In the genomic region with DNA sequence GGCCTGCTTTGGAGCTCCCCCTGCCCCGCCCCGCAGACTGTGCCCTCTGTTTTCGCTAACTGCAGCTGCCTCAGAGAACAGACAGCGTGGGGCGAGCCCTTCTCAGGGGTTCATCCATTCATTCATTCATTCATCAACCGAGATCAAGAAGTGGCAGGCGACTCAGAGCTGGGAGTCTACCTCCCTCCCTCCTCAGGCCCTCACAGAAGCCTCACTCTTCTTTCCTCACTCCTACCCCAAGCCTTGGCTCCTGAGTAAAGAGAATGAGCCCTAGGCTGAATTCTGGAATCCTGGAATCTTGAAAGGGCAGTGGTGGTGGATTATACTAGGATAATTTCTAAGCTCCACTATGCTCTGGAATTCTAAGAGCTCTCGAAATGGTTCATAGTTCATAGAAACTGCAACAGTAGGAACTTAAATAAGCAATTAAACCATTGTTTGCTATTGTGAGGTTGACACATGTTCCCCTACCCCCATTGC, we compare ENCODE assay signal across 9 cellular contexts. TPM values are rescaled to one million over a fixed set of nuclear protein-coding genes. Genes with fewer than 3 reads are reported as not detected.
A peak's percentile ranks its signal among the peaks of the same experiment; 100 is the strongest.
DNase-seq lines count a peak whose midpoint lies in the region; ATAC-seq and TF ChIP-seq lines count a peak whose summit lies in the region.
"Had no signal": no experiment of that assay in that cellular context is flagged by ENCODE, and none has a peak within 500 bp of the region (broad histone marks: within the 10 kb centered on the region; RNA-seq: fewer than 3 reads in every experiment).

No MANE protein-coding gene starts in this region.

- peaks cover 0 to 30% of the 10 kb centered on the region in 2 donors for H3K27me3 ChIP-seq in breast epithelium

- no TSS peak for BruUV-seq in Calu3 (replicated peaks; lab: Mats Ljungman, UMichigan)

- H3K36me3 Mint-ChIP-seq in Calu3 (ENCODE audit: insufficient read depth, unreplicated experiment) (peaks cover 12% of the 10 kb centered on the region), nephron (ENCODE audit: low read depth) (no peaks in the 10 kb centered on the region)

- H3K27me3 Mint-ChIP-seq in Calu3 (ENCODE audit: unreplicated experiment) = peaks cover 84% of the 10 kb centered on the region
- H3K27me3 Mint-ChIP-seq in nephron (ENCODE audit: low read depth) = peaks cover 95% of the 10 kb centered on the region

- intact Hi-C loops in Calu3 (cut with micrococcal nuclease; ENCODE audit: unreplicated experiment) (loop anchor here (5.0 kb wide), 2 partner anchors 290 to 430 kb away; partner anchors contain the start of gene SLC35B1), breast epithelium (cut with DNase I; ENCODE audit: low total_unique reads) (loop anchor here (10.0 kb wide), 1 partner anchor 442 kb away; no protein-coding TSS in a partner anchor)

- H3K4me3 Mint-ChIP-seq in Calu3 (ENCODE audit: low read depth, unreplicated experiment) (peak overlapping the region; percentile 57), nephron (peak overlapping the region; percentile 71 to 72 (median 71))
- H3K4me3 Mint-ChIP-seq: activated CD4-positive, alpha-beta memory T cell treated with anti-CD3 and anti-CD28 coated beads, Interleukin-2, amount 10 ng/mL, durations not matched to agents 7 days and 5 days had no signal

- CTCF ChIA-PET in Calu3 (lab: Charles Lee) = interaction anchor here (0.8 to 5.9 kb wide), 23 partner anchors 11 to 428 kb away, joined by 3 to 123 read pairs (median 5); partner anchors contain the start of genes ITGA3 and KAT7

- TF ChIP-seq CTCF in Calu3 (IDR thresholded peaks at IDR 0.05; ENCODE audit: unreplicated experiment) (no peak), breast epithelium (IDR thresholded peaks at IDR 0.05) (no peak), nephron (IDR thresholded peaks at IDR 0.05; ENCODE audit: unreplicated experiment in 3 of 3) (no peak)

- ATAC-seq in HG03108 (IDR thresholded peaks at IDR 0.05; ENCODE audit: unreplicated experiment) = no peak

- H3K4me1 ChIP-seq in breast epithelium = peaks cover 0 to 9% of the 10 kb centered on the region in 2 donors

- H3K36me3 ChIP-seq in breast epithelium = no peaks in the 10 kb centered on the region

- H3K9me3 Mint-ChIP-seq in Calu3 (ENCODE audit: low read depth, unreplicated experiment) (no peaks in the 10 kb centered on the region), nephron (no peaks in the 10 kb centered on the region)
- H3K9me3 Mint-ChIP-seq: activated CD4-positive, alpha-beta memory T cell treated with anti-CD3 and anti-CD28 coated beads, Interleukin-2, amount 10 ng/mL, durations not matched to agents 7 days and 5 days had no signal

- no peak for DNase-seq in Calu3
- DNase-seq in Jurkat, Clone E6-1 (ENCODE audit: low read depth, low spot score) = no peak
- no peak for DNase-seq in breast epithelium (ENCODE audit: low spot score in 2 of 2)
- no peak for DNase-seq in HPDE6-E6E7 (ENCODE audit: extremely low spot score)
- no peak for DNase-seq in NCI-H1092 (lab: John Stamatoyannopoulos, UW)
- no peak for DNase-seq in NOMO-1 treated with DMSO at 0.1 percent for 48 hours (lab: John Stamatoyannopoulos, UW; ENCODE audit: unreplicated experiment)

- H3K27ac ChIP-seq in breast epithelium = peak overlapping the region in 1 of 2 donors; percentile 6

- H3K4me3 ChIP-seq in Jurkat, Clone E6-1 (ENCODE audit: low read length) = peak overlapping the region; percentile 44; the same call in 1 of the 2 replicates
- peak overlapping the region; percentile 10 to 64 (median 46) for H3K4me3 ChIP-seq in breast epithelium

- H3K27ac Mint-ChIP-seq in Calu3 (ENCODE audit: unreplicated experiment) (no peak overlapping the region), nephron (no peak overlapping the region)
- H3K27ac Mint-ChIP-seq: activated CD4-positive, alpha-beta memory T cell treated with anti-CD3 and anti-CD28 coated beads, Interleukin-2, amount 10 ng/mL, durations not matched to agents 7 days and 5 days had no signal

- no peaks in the 10 kb centered on the region for H3K9me3 ChIP-seq in breast epithelium

- no peak for TF ChIP-seq POLR2A in breast epithelium (IDR thresholded peaks at IDR 0.05)

- H3K4me1 Mint-ChIP-seq in Calu3 (ENCODE audit: low read depth, unreplicated experiment) (peaks cover 33% of the 10 kb centered on the region), nephron (peaks cover 18% of the 10 kb centered on the region)

RNA-seq across cellular contexts. Expression of gene DLX3, which starts 2.3 kb away (rescaled TPM):
- not detected in 2 replicates for total RNA-seq in Calu3 (2022)
- polyA plus RNA-seq in Jurkat, Clone E6-1 (2012; ENCODE audit: insufficient read depth, insufficient read length) = 4.1 TPM
- under 1 TPM in 2 of 3 donors, not detected in 1; 0.44 to 0.98 TPM for total RNA-seq in breast epithelium
- total RNA-seq: activated CD4-positive, alpha-beta memory T cell treated with anti-CD3 and anti-CD28 coated beads, Interleukin-2, amount 10 ng/mL, durations not matched to agents 7 days and 5 days had no signal

RNA-seq across cellular contexts. Expression of gene DLX4, which starts 28.3 kb away (rescaled TPM):
- 2.4 and 2.5 TPM in 2 replicates for total RNA-seq in Calu3 (2022)
- polyA plus RNA-seq in Jurkat, Clone E6-1 (2012; ENCODE audit: insufficient read depth, insufficient read length) = 12.1 TPM
- under 1 TPM in 1 of 3 donors, not detected in 2; 0.44 TPM for total RNA-seq in breast epithelium

RNA-seq across cellular contexts. Expression of gene ITGA3, which starts 58.6 kb away (rescaled TPM):
- total RNA-seq in Calu3 (2022) (539 and 709 TPM in 2 replicates), breast epithelium (10 to 100 TPM; 10.6 to 67.6 (median 48.5) TPM)
- polyA plus RNA-seq in Jurkat, Clone E6-1 (2012; ENCODE audit: insufficient read depth, insufficient read length) = 14.3 TPM
